ENCODE assay signal across 13 cellular contexts in genomic region chr12:12585115-12585862, GRCh38. TPM values are rescaled to one million over a fixed set of nuclear protein-coding genes. Genes with fewer than 3 reads are reported as not detected.
DNase-seq lines count a peak whose midpoint lies in the region; ATAC-seq, FAIRE-seq and TF ChIP-seq lines count a peak whose summit lies in the region.
"Had no signal": no experiment of that assay in that cellular context is flagged by ENCODE, and none has a peak within 500 bp of the region (broad histone marks: within the 10 kb centered on the region; RNA-seq: fewer than 3 reads in every experiment).

No MANE protein-coding gene starts in this region.

- H2BK120ac ChIP-seq in H1 (replicated peaks; ENCODE audit: low read depth, low read length) = no peak overlapping the region

- H4K20me1 ChIP-seq in H1 (replicated peaks in 1 of 2; ENCODE audit: control insufficient read depth in 1 of 2, insufficient read depth in 2 of 2, low read length in 2 of 2) = no peaks in the 10 kb centered on the region

- CTCF ChIA-PET in H1 (lab: Charles Lee; ENCODE audit: partially characterized antibody) = no interaction called here

- H4K5ac ChIP-seq in H1 (ENCODE audit: insufficient read length, low read depth, low read length) = no peak overlapping the region

- no peak overlapping the region for H2BK12ac ChIP-seq in H1 (ENCODE audit: low read depth, low read length)

- no peaks in the 10 kb centered on the region for H3K79me2 ChIP-seq in H1 (ENCODE audit: control insufficient read depth in 1 of 2, insufficient read depth in 2 of 2, low read length in 2 of 2)

- H3K27me3 ChIP-seq in H1 (replicated peaks in 1 of 4; ENCODE audit: control insufficient read depth in 3 of 4, extremely low read depth in 1 of 4, insufficient read depth in 3 of 4, low read length in 3 of 4) (no peaks in the 10 kb centered on the region), thyroid gland (no peaks in the 10 kb centered on the region)

- POLR2A ChIA-PET in H1 (lab: Charles Lee; ENCODE audit: partially characterized antibody) = interaction anchor here (0.7 to 1.0 kb wide), 2 partner anchors 12 to 74 kb away, joined by 3 to 4 read pairs; no protein-coding TSS in a partner anchor

- no peaks in the 10 kb centered on the region; a peak in 1 of 7 replicates for H3K4me1 ChIP-seq in H1 (replicated peaks in 1 of 4; ENCODE audit: control insufficient read depth in 3 of 4, insufficient read depth in 4 of 4, low read length in 3 of 4)
- H3K4me1 ChIP-seq in thyroid gland = peaks cover 15 to 32% of the 10 kb centered on the region in 2 donors

- no peak overlapping the region for H3K23ac ChIP-seq in H1 (ENCODE audit: insufficient read length)

- H3K4ac ChIP-seq in H1 (replicated peaks; ENCODE audit: insufficient read length, low read depth, low read length) = no peak overlapping the region

- no peak overlapping the region for H4K91ac ChIP-seq in H1 (replicated peaks; ENCODE audit: insufficient read length, low read length)

- H3K36me3 ChIP-seq in H1 (ENCODE audit: control insufficient read depth in 2 of 4, insufficient read depth in 4 of 4, low read length in 3 of 4) (no peaks in the 10 kb centered on the region), thyroid gland (no peaks in the 10 kb centered on the region)

- no peak overlapping the region for H3K4me2 ChIP-seq in H1 (ENCODE audit: insufficient read depth in 1 of 2, low read depth in 2 of 2, low read length in 2 of 2)

- no peaks in the 10 kb centered on the region for H3K79me1 ChIP-seq in H1 (ENCODE audit: low read depth, low read length)

- H3K27ac ChIP-seq in VCaP (peak overlapping the region; percentile 96), H1 (ENCODE audit: low read depth, low read length) (no peak overlapping the region), thyroid gland (peak overlapping the region in 2 of 3 donors; percentile 2 to 86)

- 86% methylated on average over 2 of the region's 2 CpGs; no CpG with 5 or more reads in 1 of the 2 experiments for WGBS in H1 (ENCODE audit: extremely low coverage in 1 of 2, insufficient coverage in 1 of 2, insufficient read length in 1 of 2, insufficient replicate concordance in 2 of 2, low coverage in 1 of 2, low lambda C conversion rate in 2 of 2, missing lambda C conversion rate in 1 of 2), 2 experiments
- 78 to 90% methylated on average over 2 of the region's 2 CpGs for WGBS in thyroid gland, 2 donors

- H3K23me2 ChIP-seq in H1 (ENCODE audit: low read depth, low read length) = peaks cover 9% of the 10 kb centered on the region; the same call in 1 of the 2 replicates

- no peak overlapping the region for H2AK5ac ChIP-seq in H1 (ENCODE audit: low read depth, low read length)

- TF ChIP-seq POLR2A in H1 (IDR thresholded peaks at IDR 0.05; ENCODE audit: control extremely low read depth in 1 of 2, low read depth in 2 of 2, low read length in 2 of 2) (no peak), thyroid gland (IDR thresholded peaks at IDR 0.05) (no peak)

- no peak overlapping the region for H3K9ac ChIP-seq in H1 (replicated peaks in 1 of 4; ENCODE audit: extremely low read depth in 1 of 4, low read depth in 3 of 4, low read length in 3 of 4)

- intact Hi-C loops in thyroid gland (cut with DNase I) = no loop called here

- FAIRE-seq in H1 (lab: Jason Lieb, UNC) = no peak

- TF ChIP-seq EP300 in H1 (IDR thresholded peaks at IDR 0.05; ENCODE audit: borderline replicate concordance in 1 of 2, low read depth in 2 of 2, low read length in 2 of 2) = no peak

- H3K14ac ChIP-seq in H1 (ENCODE audit: insufficient read length) = no peak overlapping the region

- H3K18ac ChIP-seq in H1 (ENCODE audit: extremely low read depth, low read length) = no peak overlapping the region

- H4K8ac ChIP-seq in H1 (ENCODE audit: extremely low read depth, insufficient read depth, low read length) = no peak overlapping the region

- no peak overlapping the region for H2BK5ac ChIP-seq in H1 (ENCODE audit: low read depth, low read length)

- H3K4me3 ChIP-seq in H1 (ENCODE audit: extremely low read depth in 1 of 4, insufficient read depth in 2 of 4, low read depth in 3 of 4, low read length in 4 of 4) (no peak overlapping the region), thyroid gland (replicated peaks in 1 of 3) (no peak overlapping the region)

- H2AFZ ChIP-seq in H1 (ENCODE audit: low read length) = no peak overlapping the region

- H2BK20ac ChIP-seq in H1 (ENCODE audit: low read length) = no peak overlapping the region

- TF ChIP-seq CTCF in VCaP (conservative IDR thresholded peaks at IDR 0.05) (no peak), H1 (IDR thresholded peaks at IDR 0.05; ENCODE audit: control extremely low read depth in 1 of 3, insufficient read depth in 1 of 3, low read depth in 1 of 3, low read length in 3 of 3) (no peak), thyroid gland (IDR thresholded peaks at IDR 0.05) (no peak)

- no peak for DNase-seq in H1 (ENCODE audit: low read depth in 1 of 2, low spot score in 2 of 2)
- DNase-seq in kidney tubule cell (ENCODE audit: low spot score) = peak; percentile 26
- DNase-seq in thyroid gland = peak; percentile 28 to 37
- no peak for DNase-seq in KBM-7
- no peak for DNase-seq in stimulated activated CD4-positive, alpha-beta T cell treated with anti-CD3 and anti-CD28 coated beads, Interleukin-2, amount 100 ng/mL, for 48 hours
- DNase-seq: activated naive CD4-positive, alpha-beta T cell treated with anti-CD3 and anti-CD28 coated beads, Interleukin-2, amount 50 U/mL, for 16 hours; Calu3; immature natural killer cell; natural killer cell; stimulated activated CD4-positive, alpha-beta T cell treated with anti-CD3 and anti-CD28 coated beads, Interleukin-12 subunit alpha, Interleukin-12 subunit beta, amount 100 ng/mL, for 4 hours had no signal

- in situ Hi-C loops in KBM-7 (cut with MboI; ENCODE audit: low pct_unique_long_range_greater_than_20kb, low sequenced_read_pairs) = no loop called here

- TF ChIP-seq RAD21 in H1 (IDR thresholded peaks at IDR 0.05 in 1 of 2, conservative IDR thresholded peaks at IDR 0.05 in 1 of 2; ENCODE audit: low read depth in 2 of 2, low read length in 2 of 2) = no peak

- no peak for ATAC-seq in HG03342 (IDR thresholded peaks at IDR 0.05; ENCODE audit: unreplicated experiment)
- no peak for ATAC-seq in HG02938 (IDR thresholded peaks at IDR 0.05; ENCODE audit: unreplicated experiment)
- ATAC-seq: natural killer cell had no signal

- no peak overlapping the region for H2BK15ac ChIP-seq in H1 (ENCODE audit: low read length)

- H3K9me3 ChIP-seq in H1 (ENCODE audit: insufficient read depth in 2 of 2, low read depth in 1 of 2, low read length in 1 of 2) = no peaks in the 10 kb centered on the region
- no peaks in the 10 kb centered on the region for H3K9me3 ChIP-seq in thyroid gland

- no peak overlapping the region for H3K56ac ChIP-seq in H1 (replicated peaks; ENCODE audit: insufficient read length, low read depth, low read length)

TF ChIP-seq in H1, 55 proteins besides CTCF, POLR2A, EP300 and RAD21:
- no peak for TF ChIP-seq SUZ12 (IDR thresholded peaks at IDR 0.05; ENCODE audit: low read length)
- peak; percentile 75 for TF ChIP-seq CEBPB (IDR thresholded peaks at IDR 0.05; ENCODE audit: low read depth, low read length)

RNA-seq across cellular contexts. Expression of gene DUSP16, which starts 22.6 kb away (rescaled TPM):
- total RNA-seq in H1 (2021; fragmentation: NEBNext Ultra II Directional; extraction: Animal tissue kit (Norgen Biotek cat#: 25700)) = 55.9 and 60.5 TPM in 2 replicates
- polyA plus RNA-seq in H1 (2011; rRNA removed) = 24.1 and 31.6 TPM in 2 replicates
- polyA plus RNA-seq in H1 (2011; cell fraction: cytosol; rRNA removed) = 33.4 TPM
- 24.1 TPM for polyA plus RNA-seq in H1 (2011; cell fraction: nucleus; rRNA removed)
- 33.5 to 43.7 TPM (median 37.2 TPM) in 4 replicates for polyA plus RNA-seq in H1 (2012, experiment 1 of 2)
- 7.8 TPM for polyA plus RNA-seq in H1 (2012, experiment 2 of 2)
- 23.4 TPM for polyA plus RNA-seq in H1 (2013, experiment 1 of 2)
- 24.5 TPM for polyA plus RNA-seq in H1 (2013, experiment 2 of 2)
- polyA minus RNA-seq in H1 (2011; rRNA and poly(A)+ RNA removed) = 59.4 and 60.2 TPM in 2 replicates
- 36.3 TPM for polyA minus RNA-seq in H1 (2011; cell fraction: cytosol; rRNA and poly(A)+ RNA removed)
- polyA minus RNA-seq in H1 (2011; cell fraction: nucleus; rRNA and poly(A)+ RNA removed) = 25.1 TPM
- total RNA-seq in thyroid gland = 10 to 100 TPM; 24.2 to 34.5 (median 26.4) TPM

RNA-seq across cellular contexts. Expression of gene CREBL2, which starts 26.4 kb away (rescaled TPM):
- 16.2 and 18.3 TPM in 2 replicates for total RNA-seq in H1 (2021; fragmentation: NEBNext Ultra II Directional; extraction: Animal tissue kit (Norgen Biotek cat#: 25700))
- 7.3 and 9.8 TPM in 2 replicates for polyA plus RNA-seq in H1 (2011; rRNA removed)
- polyA plus RNA-seq in H1 (2011; cell fraction: cytosol; rRNA removed) = 12.6 TPM
- polyA plus RNA-seq in H1 (2011; cell fraction: nucleus; rRNA removed) = 4.3 TPM
- polyA plus RNA-seq in H1 (2012, experiment 1 of 2) = 9.6 to 13.3 TPM (median 9.8 TPM) in 4 replicates
- polyA plus RNA-seq in H1 (2012, experiment 2 of 2) = 1.9 TPM
- 11.1 TPM for polyA plus RNA-seq in H1 (2013, experiment 1 of 2)
- polyA plus RNA-seq in H1 (2013, experiment 2 of 2) = 10.9 TPM
- polyA minus RNA-seq in H1 (2011; rRNA and poly(A)+ RNA removed) = 10.7 and 14.9 TPM in 2 replicates
- 8.5 TPM for polyA minus RNA-seq in H1 (2011; cell fraction: cytosol; rRNA and poly(A)+ RNA removed)
- 7.5 TPM for polyA minus RNA-seq in H1 (2011; cell fraction: nucleus; rRNA and poly(A)+ RNA removed)
- total RNA-seq in thyroid gland = 10 to 100 TPM; 67.8 to 84.3 (median 74.0) TPM

Comparison
In these comparisons a context has a peak if more than half of its experiments do, and no peak if none do; other contexts are left out.
1. DNase-seq: peak in kidney tubule cell (single experiment) and thyroid gland (2 of 2); none in H1 (0 of 2), KBM-7 (single experiment) and stimulated activated CD4-positive, alpha-beta T cell treated with anti-CD3 and anti-CD28 coated beads, Interleukin-2, amount 100 ng/mL, for 48 hours (0 of 2).